In the genomic region with DNA sequence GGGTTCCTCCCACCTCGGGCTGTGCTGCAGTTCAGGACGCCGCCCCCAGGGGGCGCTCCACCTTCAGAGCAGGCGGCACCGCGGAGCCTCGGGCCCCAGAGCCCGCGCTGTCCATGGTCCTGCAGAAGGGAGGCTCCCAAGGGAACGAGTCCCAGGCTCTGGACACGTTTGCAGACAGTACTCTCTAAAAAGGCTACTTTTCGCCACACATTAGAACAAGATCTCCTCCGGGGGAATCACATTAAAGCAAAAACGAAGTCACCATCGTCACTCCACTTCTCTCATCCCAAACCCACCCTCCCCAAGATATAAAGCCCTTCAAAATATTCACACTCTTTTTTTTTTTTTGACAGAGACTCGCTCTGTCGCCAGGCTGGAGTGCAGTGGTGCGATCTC, we compare ENCODE assay signal across 1 cellular context.
TF ChIP-seq lines count a peak whose summit lies in the region.

No MANE protein-coding gene starts in this region.

TF ChIP-seq in K562, 482 proteins besides CTCF, POLR2A, EP300 and RAD21 (continued from another document and continues in another):
- peak; percentile 58; the same call in 1 of the 2 replicates for TF ChIP-seq ZNF121 (CRISPR knock-in tag; conservative IDR thresholded peaks at IDR 0.05)
- TF ChIP-seq, protein P1, sequence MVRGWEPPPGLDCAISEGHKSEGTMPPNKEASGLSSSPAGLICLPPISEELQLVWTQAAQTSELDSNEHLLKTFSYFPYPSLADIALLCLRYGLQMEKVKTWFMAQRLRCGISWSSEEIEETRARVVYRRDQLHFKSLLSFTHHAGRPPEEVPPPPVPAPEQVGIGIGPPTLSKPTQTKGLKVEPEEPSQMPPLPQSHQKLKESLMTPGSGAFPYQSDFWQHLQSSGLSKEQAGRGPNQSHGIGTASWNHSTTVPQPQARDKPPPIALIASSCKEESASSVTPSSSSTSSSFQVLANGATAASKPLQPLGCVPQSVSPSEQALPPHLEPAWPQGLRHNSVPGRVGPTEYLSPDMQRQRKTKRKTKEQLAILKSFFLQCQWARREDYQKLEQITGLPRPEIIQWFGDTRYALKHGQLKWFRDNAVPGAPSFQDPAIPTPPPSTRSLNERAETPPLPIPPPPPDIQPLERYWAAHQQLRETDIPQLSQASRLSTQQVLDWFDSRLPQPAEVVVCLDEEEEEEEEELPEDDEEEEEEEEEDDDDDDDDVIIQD (CRISPR knock-in tag; IDR thresholded peaks at IDR 0.05): no peak
- TF ChIP-seq MAZ (CRISPR knock-in tag; conservative IDR thresholded peaks at IDR 0.05 in 1 of 2, IDR thresholded peaks at IDR 0.05 in 1 of 2): peak; percentile 68 to 99; a peak in 3 of 4 replicates
- TF ChIP-seq ZNF232 (CRISPR knock-in tag; IDR thresholded peaks at IDR 0.05): peak; percentile 96
- TF ChIP-seq, protein P2, sequence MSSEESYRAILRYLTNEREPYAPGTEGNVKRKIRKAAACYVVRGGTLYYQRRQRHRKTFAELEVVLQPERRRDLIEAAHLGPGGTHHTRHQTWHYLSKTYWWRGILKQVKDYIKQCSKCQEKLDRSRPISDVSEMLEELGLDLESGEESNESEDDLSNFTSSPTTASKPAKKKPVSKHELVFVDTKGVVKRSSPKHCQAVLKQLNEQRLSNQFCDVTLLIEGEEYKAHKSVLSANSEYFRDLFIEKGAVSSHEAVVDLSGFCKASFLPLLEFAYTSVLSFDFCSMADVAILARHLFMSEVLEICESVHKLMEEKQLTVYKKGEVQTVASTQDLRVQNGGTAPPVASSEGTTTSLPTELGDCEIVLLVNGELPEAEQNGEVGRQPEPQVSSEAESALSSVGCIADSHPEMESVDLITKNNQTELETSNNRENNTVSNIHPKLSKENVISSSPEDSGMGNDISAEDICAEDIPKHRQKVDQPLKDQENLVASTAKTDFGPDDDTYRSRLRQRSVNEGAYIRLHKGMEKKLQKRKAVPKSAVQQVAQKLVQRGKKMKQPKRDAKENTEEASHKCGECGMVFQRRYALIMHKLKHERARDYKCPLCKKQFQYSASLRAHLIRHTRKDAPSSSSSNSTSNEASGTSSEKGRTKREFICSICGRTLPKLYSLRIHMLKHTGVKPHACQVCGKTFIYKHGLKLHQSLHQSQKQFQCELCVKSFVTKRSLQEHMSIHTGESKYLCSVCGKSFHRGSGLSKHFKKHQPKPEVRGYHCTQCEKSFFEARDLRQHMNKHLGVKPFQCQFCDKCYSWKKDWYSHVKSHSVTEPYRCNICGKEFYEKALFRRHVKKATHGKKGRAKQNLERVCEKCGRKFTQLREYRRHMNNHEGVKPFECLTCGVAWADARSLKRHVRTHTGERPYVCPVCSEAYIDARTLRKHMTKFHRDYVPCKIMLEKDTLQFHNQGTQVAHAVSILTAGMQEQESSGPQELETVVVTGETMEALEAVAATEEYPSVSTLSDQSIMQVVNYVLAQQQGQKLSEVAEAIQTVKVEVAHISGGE (CRISPR knock-in tag; IDR thresholded peaks at IDR 0.05): 0 out of 6 replicates have a peak, but pooled peaks of 1 of the 3 experiments have one; percentile 23
- TF ChIP-seq CHCHD3 (CRISPR knock-in tag; IDR thresholded peaks at IDR 0.05): no peak
- TF ChIP-seq TCF7L2 (IDR thresholded peaks at IDR 0.05; ENCODE audit: low read depth, low read length): no peak
- TF ChIP-seq EGR1 (conservative IDR thresholded peaks at IDR 0.05): no peak
- no peak for TF ChIP-seq MEIS2 (IDR thresholded peaks at IDR 0.05; ENCODE audit: partially characterized antibody)
- no peak for TF ChIP-seq RBM15 (IDR thresholded peaks at IDR 0.05; ENCODE audit: insufficient read depth, low read length)
- no peak for TF ChIP-seq SNRNP70 (optimal IDR thresholded peaks at IDR 0.05; ENCODE audit: low read depth, low read length)
- TF ChIP-seq, protein P3, sequence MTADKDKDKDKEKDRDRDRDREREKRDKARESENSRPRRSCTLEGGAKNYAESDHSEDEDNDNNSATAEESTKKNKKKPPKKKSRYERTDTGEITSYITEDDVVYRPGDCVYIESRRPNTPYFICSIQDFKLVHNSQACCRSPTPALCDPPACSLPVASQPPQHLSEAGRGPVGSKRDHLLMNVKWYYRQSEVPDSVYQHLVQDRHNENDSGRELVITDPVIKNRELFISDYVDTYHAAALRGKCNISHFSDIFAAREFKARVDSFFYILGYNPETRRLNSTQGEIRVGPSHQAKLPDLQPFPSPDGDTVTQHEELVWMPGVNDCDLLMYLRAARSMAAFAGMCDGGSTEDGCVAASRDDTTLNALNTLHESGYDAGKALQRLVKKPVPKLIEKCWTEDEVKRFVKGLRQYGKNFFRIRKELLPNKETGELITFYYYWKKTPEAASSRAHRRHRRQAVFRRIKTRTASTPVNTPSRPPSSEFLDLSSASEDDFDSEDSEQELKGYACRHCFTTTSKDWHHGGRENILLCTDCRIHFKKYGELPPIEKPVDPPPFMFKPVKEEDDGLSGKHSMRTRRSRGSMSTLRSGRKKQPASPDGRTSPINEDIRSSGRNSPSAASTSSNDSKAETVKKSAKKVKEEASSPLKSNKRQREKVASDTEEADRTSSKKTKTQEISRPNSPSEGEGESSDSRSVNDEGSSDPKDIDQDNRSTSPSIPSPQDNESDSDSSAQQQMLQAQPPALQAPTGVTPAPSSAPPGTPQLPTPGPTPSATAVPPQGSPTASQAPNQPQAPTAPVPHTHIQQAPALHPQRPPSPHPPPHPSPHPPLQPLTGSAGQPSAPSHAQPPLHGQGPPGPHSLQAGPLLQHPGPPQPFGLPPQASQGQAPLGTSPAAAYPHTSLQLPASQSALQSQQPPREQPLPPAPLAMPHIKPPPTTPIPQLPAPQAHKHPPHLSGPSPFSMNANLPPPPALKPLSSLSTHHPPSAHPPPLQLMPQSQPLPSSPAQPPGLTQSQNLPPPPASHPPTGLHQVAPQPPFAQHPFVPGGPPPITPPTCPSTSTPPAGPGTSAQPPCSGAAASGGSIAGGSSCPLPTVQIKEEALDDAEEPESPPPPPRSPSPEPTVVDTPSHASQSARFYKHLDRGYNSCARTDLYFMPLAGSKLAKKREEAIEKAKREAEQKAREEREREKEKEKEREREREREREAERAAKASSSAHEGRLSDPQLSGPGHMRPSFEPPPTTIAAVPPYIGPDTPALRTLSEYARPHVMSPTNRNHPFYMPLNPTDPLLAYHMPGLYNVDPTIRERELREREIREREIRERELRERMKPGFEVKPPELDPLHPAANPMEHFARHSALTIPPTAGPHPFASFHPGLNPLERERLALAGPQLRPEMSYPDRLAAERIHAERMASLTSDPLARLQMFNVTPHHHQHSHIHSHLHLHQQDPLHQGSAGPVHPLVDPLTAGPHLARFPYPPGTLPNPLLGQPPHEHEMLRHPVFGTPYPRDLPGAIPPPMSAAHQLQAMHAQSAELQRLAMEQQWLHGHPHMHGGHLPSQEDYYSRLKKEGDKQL (CRISPR knock-in tag; IDR thresholded peaks at IDR 0.05; ENCODE audit: borderline replicate concordance): peak; percentile 69; the same call in 1 of the 2 replicates
- no peak for TF ChIP-seq GATA2 (CRISPR knock-in tag; IDR thresholded peaks at IDR 0.05)
- TF ChIP-seq ELF4 (CRISPR knock-in tag; IDR thresholded peaks at IDR 0.05): no peak
- peak; percentile 33 to 94; a peak in 2 of 4 replicates for TF ChIP-seq TEAD1 (CRISPR knock-in tag; IDR thresholded peaks at IDR 0.05)
- TF ChIP-seq KAT8 (IDR thresholded peaks at IDR 0.05; ENCODE audit: low read depth): no peak
- peak; percentile 99 for TF ChIP-seq SMC3 (conservative IDR thresholded peaks at IDR 0.05; ENCODE audit: insufficient read depth, low read depth, low read length)
- TF ChIP-seq, protein P4, sequence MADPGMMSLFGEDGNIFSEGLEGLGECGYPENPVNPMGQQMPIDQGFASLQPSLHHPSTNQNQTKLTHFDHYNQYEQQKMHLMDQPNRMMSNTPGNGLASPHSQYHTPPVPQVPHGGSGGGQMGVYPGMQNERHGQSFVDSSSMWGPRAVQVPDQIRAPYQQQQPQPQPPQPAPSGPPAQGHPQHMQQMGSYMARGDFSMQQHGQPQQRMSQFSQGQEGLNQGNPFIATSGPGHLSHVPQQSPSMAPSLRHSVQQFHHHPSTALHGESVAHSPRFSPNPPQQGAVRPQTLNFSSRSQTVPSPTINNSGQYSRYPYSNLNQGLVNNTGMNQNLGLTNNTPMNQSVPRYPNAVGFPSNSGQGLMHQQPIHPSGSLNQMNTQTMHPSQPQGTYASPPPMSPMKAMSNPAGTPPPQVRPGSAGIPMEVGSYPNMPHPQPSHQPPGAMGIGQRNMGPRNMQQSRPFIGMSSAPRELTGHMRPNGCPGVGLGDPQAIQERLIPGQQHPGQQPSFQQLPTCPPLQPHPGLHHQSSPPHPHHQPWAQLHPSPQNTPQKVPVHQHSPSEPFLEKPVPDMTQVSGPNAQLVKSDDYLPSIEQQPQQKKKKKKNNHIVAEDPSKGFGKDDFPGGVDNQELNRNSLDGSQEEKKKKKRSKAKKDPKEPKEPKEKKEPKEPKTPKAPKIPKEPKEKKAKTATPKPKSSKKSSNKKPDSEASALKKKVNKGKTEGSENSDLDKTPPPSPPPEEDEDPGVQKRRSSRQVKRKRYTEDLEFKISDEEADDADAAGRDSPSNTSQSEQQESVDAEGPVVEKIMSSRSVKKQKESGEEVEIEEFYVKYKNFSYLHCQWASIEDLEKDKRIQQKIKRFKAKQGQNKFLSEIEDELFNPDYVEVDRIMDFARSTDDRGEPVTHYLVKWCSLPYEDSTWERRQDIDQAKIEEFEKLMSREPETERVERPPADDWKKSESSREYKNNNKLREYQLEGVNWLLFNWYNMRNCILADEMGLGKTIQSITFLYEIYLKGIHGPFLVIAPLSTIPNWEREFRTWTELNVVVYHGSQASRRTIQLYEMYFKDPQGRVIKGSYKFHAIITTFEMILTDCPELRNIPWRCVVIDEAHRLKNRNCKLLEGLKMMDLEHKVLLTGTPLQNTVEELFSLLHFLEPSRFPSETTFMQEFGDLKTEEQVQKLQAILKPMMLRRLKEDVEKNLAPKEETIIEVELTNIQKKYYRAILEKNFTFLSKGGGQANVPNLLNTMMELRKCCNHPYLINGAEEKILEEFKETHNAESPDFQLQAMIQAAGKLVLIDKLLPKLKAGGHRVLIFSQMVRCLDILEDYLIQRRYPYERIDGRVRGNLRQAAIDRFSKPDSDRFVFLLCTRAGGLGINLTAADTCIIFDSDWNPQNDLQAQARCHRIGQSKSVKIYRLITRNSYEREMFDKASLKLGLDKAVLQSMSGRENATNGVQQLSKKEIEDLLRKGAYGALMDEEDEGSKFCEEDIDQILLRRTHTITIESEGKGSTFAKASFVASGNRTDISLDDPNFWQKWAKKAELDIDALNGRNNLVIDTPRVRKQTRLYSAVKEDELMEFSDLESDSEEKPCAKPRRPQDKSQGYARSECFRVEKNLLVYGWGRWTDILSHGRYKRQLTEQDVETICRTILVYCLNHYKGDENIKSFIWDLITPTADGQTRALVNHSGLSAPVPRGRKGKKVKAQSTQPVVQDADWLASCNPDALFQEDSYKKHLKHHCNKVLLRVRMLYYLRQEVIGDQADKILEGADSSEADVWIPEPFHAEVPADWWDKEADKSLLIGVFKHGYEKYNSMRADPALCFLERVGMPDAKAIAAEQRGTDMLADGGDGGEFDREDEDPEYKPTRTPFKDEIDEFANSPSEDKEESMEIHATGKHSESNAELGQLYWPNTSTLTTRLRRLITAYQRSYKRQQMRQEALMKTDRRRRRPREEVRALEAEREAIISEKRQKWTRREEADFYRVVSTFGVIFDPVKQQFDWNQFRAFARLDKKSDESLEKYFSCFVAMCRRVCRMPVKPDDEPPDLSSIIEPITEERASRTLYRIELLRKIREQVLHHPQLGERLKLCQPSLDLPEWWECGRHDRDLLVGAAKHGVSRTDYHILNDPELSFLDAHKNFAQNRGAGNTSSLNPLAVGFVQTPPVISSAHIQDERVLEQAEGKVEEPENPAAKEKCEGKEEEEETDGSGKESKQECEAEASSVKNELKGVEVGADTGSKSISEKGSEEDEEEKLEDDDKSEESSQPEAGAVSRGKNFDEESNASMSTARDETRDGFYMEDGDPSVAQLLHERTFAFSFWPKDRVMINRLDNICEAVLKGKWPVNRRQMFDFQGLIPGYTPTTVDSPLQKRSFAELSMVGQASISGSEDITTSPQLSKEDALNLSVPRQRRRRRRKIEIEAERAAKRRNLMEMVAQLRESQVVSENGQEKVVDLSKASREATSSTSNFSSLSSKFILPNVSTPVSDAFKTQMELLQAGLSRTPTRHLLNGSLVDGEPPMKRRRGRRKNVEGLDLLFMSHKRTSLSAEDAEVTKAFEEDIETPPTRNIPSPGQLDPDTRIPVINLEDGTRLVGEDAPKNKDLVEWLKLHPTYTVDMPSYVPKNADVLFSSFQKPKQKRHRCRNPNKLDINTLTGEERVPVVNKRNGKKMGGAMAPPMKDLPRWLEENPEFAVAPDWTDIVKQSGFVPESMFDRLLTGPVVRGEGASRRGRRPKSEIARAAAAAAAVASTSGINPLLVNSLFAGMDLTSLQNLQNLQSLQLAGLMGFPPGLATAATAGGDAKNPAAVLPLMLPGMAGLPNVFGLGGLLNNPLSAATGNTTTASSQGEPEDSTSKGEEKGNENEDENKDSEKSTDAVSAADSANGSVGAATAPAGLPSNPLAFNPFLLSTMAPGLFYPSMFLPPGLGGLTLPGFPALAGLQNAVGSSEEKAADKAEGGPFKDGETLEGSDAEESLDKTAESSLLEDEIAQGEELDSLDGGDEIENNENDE (IDR thresholded peaks at IDR 0.05; ENCODE audit: low read depth, low read length): no peak
- no peak for TF ChIP-seq HNRNPUL1 (IDR thresholded peaks at IDR 0.05; ENCODE audit: low read length)
- peak; percentile 66 for TF ChIP-seq JUND (IDR thresholded peaks at IDR 0.05; ENCODE audit: borderline replicate concordance, low read depth, low read length)
- TF ChIP-seq JUND (tag; IDR thresholded peaks at IDR 0.05; ENCODE audit: borderline replicate concordance, low read depth, low read length): no peak; the same call in 2 of the 3 replicates
- peak; percentile 50; the same call in 1 of the 2 replicates for TF ChIP-seq KLF1 (tag; IDR thresholded peaks at IDR 0.05)
- TF ChIP-seq ZC3H8 (IDR thresholded peaks at IDR 0.05): no peak
- TF ChIP-seq, protein P5, sequence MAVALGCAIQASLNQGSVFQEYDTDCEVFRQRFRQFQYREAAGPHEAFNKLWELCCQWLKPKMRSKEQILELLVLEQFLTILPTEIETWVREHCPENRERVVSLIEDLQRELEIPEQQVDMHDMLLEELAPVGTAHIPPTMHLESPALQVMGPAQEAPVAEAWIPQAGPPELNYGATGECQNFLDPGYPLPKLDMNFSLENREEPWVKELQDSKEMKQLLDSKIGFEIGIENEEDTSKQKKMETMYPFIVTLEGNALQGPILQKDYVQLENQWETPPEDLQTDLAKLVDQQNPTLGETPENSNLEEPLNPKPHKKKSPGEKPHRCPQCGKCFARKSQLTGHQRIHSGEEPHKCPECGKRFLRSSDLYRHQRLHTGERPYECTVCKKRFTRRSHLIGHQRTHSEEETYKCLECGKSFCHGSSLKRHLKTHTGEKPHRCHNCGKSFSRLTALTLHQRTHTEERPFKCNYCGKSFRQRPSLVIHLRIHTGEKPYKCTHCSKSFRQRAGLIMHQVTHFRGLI (CRISPR knock-in tag; IDR thresholded peaks at IDR 0.05): no peak
- TF ChIP-seq, protein P6, sequence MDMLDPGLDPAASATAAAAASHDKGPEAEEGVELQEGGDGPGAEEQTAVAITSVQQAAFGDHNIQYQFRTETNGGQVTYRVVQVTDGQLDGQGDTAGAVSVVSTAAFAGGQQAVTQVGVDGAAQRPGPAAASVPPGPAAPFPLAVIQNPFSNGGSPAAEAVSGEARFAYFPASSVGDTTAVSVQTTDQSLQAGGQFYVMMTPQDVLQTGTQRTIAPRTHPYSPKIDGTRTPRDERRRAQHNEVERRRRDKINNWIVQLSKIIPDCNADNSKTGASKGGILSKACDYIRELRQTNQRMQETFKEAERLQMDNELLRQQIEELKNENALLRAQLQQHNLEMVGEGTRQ (CRISPR knock-in tag; IDR thresholded peaks at IDR 0.05): peak; percentile 13; the same call in 1 of the 2 replicates
